In genomic region chr4:139316733-139317132, GRCh38 we compare ENCODE assay signal across 1 cellular context.
TF ChIP-seq lines count a peak whose summit lies in the region.

No MANE protein-coding gene starts in this region.

TF ChIP-seq in K562, 482 proteins besides CTCF, POLR2A, EP300 and RAD21:
- TF ChIP-seq TRIM24 (IDR thresholded peaks at IDR 0.05) (0 out of 4 replicates have a peak, but pooled peaks of 1 of the 2 experiments have one; percentile 19), THRB (CRISPR knock-in tag; conservative IDR thresholded peaks at IDR 0.05) (no peak), ZNF75A (CRISPR knock-in tag; IDR thresholded peaks at IDR 0.05) (no peak), ZNF354B (CRISPR knock-in tag; IDR thresholded peaks at IDR 0.05) (no peak), HBP1 (CRISPR knock-in tag; IDR thresholded peaks at IDR 0.05) (no peak), MAX (CRISPR knock-in tag; IDR thresholded peaks at IDR 0.05) (no peak), SMARCA4 (IDR thresholded peaks at IDR 0.05) (0 out of 2 replicates have a peak, but pooled peaks have one; percentile 13), AFF1 (IDR thresholded peaks at IDR 0.05; ENCODE audit: low read depth in 1 of 2, partially characterized antibody in 2 of 2) (peak in 1 of 2 experiments; percentile 25), TAF15 (IDR thresholded peaks at IDR 0.05; ENCODE audit: low read depth, low read length) (no peak), LEF1 (IDR thresholded peaks at IDR 0.05) (peak; percentile 87), MBD1 (CRISPR knock-in tag; IDR thresholded peaks at IDR 0.05) (no peak), SPI1 (IDR thresholded peaks at IDR 0.05; ENCODE audit: borderline replicate concordance, low read depth, low read length) (peak; percentile 94), ZNF592 (IDR thresholded peaks at IDR 0.05) (0 out of 2 replicates have a peak, but pooled peaks have one; percentile 21), FOXM1 (IDR thresholded peaks at IDR 0.05; ENCODE audit: low read depth) (peak; percentile 33; the same call in 1 of the 2 replicates), FOXM1 (CRISPR knock-in tag; IDR thresholded peaks at IDR 0.05; ENCODE audit: low read depth) (no peak), CHAMP1 (IDR thresholded peaks at IDR 0.05) (no peak), TCF7 (IDR thresholded peaks at IDR 0.05; ENCODE audit: borderline replicate concordance) (0 out of 2 replicates have a peak, but pooled peaks have one; percentile 75), KDM4B (IDR thresholded peaks at IDR 0.05; ENCODE audit: borderline replicate concordance in 2 of 2, low read depth in 1 of 2) (no peak), NUFIP1 (IDR thresholded peaks at IDR 0.05; ENCODE audit: partially characterized antibody) (no peak), EHMT2 (IDR thresholded peaks at IDR 0.05) (peak; percentile 41; the same call in 1 of the 2 replicates), DPF2 (IDR thresholded peaks at IDR 0.05) (peak; percentile 38; the same call in 1 of the 2 replicates), PKNOX1 (IDR thresholded peaks at IDR 0.05) (0 out of 2 replicates have a peak, but pooled peaks have one; percentile 13), SMARCE1 (IDR thresholded peaks at IDR 0.05) (peak; percentile 39; the same call in 1 of the 2 replicates), ZNF589 (CRISPR knock-in tag; IDR thresholded peaks at IDR 0.05; ENCODE audit: low read depth) (no peak), EP400 (IDR thresholded peaks at IDR 0.05) (peak; percentile 10; the same call in 1 of the 2 replicates)
TF ChIP-seq in K562: peak in this region for 13.
